Comparison of ENCODE assay signal across 8 cellular contexts in genomic region chr15:64774556-64775523, GRCh38.
DNase-seq lines count a peak whose midpoint lies in the region; ATAC-seq lines count a peak whose summit lies in the region.

No MANE protein-coding gene starts in this region.

- H3K9me3 ChIP-seq in iPS-18a (ENCODE audit: control insufficient read depth, low read depth, low read length) = no peaks in the 10 kb centered on the region

- H3K4me3 Mint-ChIP-seq in activated naive CD4-positive, alpha-beta T cell treated with anti-CD3 and anti-CD28 coated beads, Interleukin-2, amount 10 ng/mL, durations not matched to agents 7 days and 5 days = peak overlapping the region; percentile 59
- H3K4me3 Mint-ChIP-seq in stimulated activated effector memory CD8-positive, alpha-beta T cell treated with anti-CD3 and anti-CD28 coated beads, Interleukin-12 subunit alpha, Interleukin-12 subunit beta, amount 100 ng/mL, for 72 hours = peak overlapping the region; percentile 72

- H3K4me1 ChIP-seq in iPS-18a (ENCODE audit: control insufficient read depth, low read depth, low read length) = peaks cover 40% of the 10 kb centered on the region

- peaks cover 88% of the 10 kb centered on the region for H3K27me3 Mint-ChIP-seq in activated naive CD4-positive, alpha-beta T cell treated with anti-CD3 and anti-CD28 coated beads, Interleukin-2, amount 10 ng/mL, durations not matched to agents 7 days and 5 days

- H3K4me3 ChIP-seq in iPS-18a (ENCODE audit: low read length) = peak overlapping the region; percentile 82

- peak; percentile 43 for ATAC-seq in stimulated activated effector memory CD8-positive, alpha-beta T cell treated with anti-CD3 and anti-CD28 coated beads, Interleukin-12 subunit alpha, Interleukin-12 subunit beta, amount 100 ng/mL, for 72 hours
- ATAC-seq in HG03439 (IDR thresholded peaks at IDR 0.05; ENCODE audit: unreplicated experiment) = no peak

- H3K4me1 Mint-ChIP-seq in activated naive CD4-positive, alpha-beta T cell treated with anti-CD3 and anti-CD28 coated beads, Interleukin-2, amount 10 ng/mL, durations not matched to agents 7 days and 5 days = peaks cover 12% of the 10 kb centered on the region
- H3K4me1 Mint-ChIP-seq in stimulated activated effector memory CD8-positive, alpha-beta T cell treated with anti-CD3 and anti-CD28 coated beads, Interleukin-12 subunit alpha, Interleukin-12 subunit beta, amount 100 ng/mL, for 72 hours = no peaks in the 10 kb centered on the region

- H3K27ac ChIP-seq in iPS-18a (ENCODE audit: low read length) = peak overlapping the region; percentile 38

- no peak overlapping the region for H3K27ac Mint-ChIP-seq in activated naive CD4-positive, alpha-beta T cell treated with anti-CD3 and anti-CD28 coated beads, Interleukin-2, amount 10 ng/mL, durations not matched to agents 7 days and 5 days
- no peak overlapping the region for H3K27ac Mint-ChIP-seq in stimulated activated effector memory CD8-positive, alpha-beta T cell treated with anti-CD3 and anti-CD28 coated beads, Interleukin-12 subunit alpha, Interleukin-12 subunit beta, amount 100 ng/mL, for 72 hours

- peaks cover 10% of the 10 kb centered on the region for H3K27me3 ChIP-seq in iPS-18a (ENCODE audit: control insufficient read depth, insufficient read depth, low read length)

- peak; percentile 12 for DNase-seq in stimulated activated CD4-positive, alpha-beta T cell treated with anti-CD3 and anti-CD28 coated beads, Interleukin-12 subunit alpha, Interleukin-12 subunit beta, amount 100 ng/mL, for 4 hours
- DNase-seq in stimulated activated CD4-positive, alpha-beta T cell treated with anti-CD3 and anti-CD28 coated beads, Interleukin-1b, Interleukin-23, amount 100 ng/mL, for 48 hours = no peak
- peak; percentile 38 for DNase-seq in activated naive CD4-positive, alpha-beta T cell treated with anti-CD3 and anti-CD28 coated beads, Interleukin-2, amount 10 ng/mL, durations not matched to agents 7 days and 5 days
- DNase-seq in stimulated activated effector memory CD8-positive, alpha-beta T cell treated with anti-CD3 and anti-CD28 coated beads, Interleukin-12 subunit alpha, Interleukin-12 subunit beta, amount 100 ng/mL, for 72 hours (ENCODE audit: low spot score in 2 of 2) = no peak
- DNase-seq in NOMO-1 treated with dmso at 0.1 percent for 144 hours (lab: John Stamatoyannopoulos, UW; ENCODE audit: unreplicated experiment) (no peak), cerebellar nuclear complex (lab: John Stamatoyannopoulos, UW) (no peak)

- no peaks in the 10 kb centered on the region for H3K9me3 Mint-ChIP-seq in activated naive CD4-positive, alpha-beta T cell treated with anti-CD3 and anti-CD28 coated beads, Interleukin-2, amount 10 ng/mL, durations not matched to agents 7 days and 5 days
- no peaks in the 10 kb centered on the region for H3K9me3 Mint-ChIP-seq in stimulated activated effector memory CD8-positive, alpha-beta T cell treated with anti-CD3 and anti-CD28 coated beads, Interleukin-12 subunit alpha, Interleukin-12 subunit beta, amount 100 ng/mL, for 72 hours

- no peaks in the 10 kb centered on the region for H3K36me3 ChIP-seq in iPS-18a (ENCODE audit: control insufficient read depth, low read depth, low read length)

- CTCF ChIA-PET in activated naive CD4-positive, alpha-beta T cell treated with anti-CD3 and anti-CD28 coated beads, Interleukin-2, amount 10 ng/mL, durations not matched to agents 7 days and 5 days (lab: Charles Lee) = no interaction called here

- no peaks in the 10 kb centered on the region for H3K36me3 Mint-ChIP-seq in activated naive CD4-positive, alpha-beta T cell treated with anti-CD3 and anti-CD28 coated beads, Interleukin-2, amount 10 ng/mL, durations not matched to agents 7 days and 5 days
- no peaks in the 10 kb centered on the region for H3K36me3 Mint-ChIP-seq in stimulated activated effector memory CD8-positive, alpha-beta T cell treated with anti-CD3 and anti-CD28 coated beads, Interleukin-12 subunit alpha, Interleukin-12 subunit beta, amount 100 ng/mL, for 72 hours

- peak overlapping the region; percentile 71 for H3K9ac ChIP-seq in iPS-18a (ENCODE audit: low read length)

Comparison
In these comparisons a context has a peak if more than half of its experiments do, and no peak if none do; other contexts are left out.
1. DNase-seq: peak in stimulated activated CD4-positive, alpha-beta T cell treated with anti-CD3 and anti-CD28 coated beads, Interleukin-12 subunit alpha, Interleukin-12 subunit beta, amount 100 ng/mL, for 4 hours (single experiment) and activated naive CD4-positive, alpha-beta T cell treated with anti-CD3 and anti-CD28 coated beads, Interleukin-2, amount 10 ng/mL, durations not matched to agents 7 days and 5 days (single experiment); none in stimulated activated CD4-positive, alpha-beta T cell treated with anti-CD3 and anti-CD28 coated beads, Interleukin-1b, Interleukin-23, amount 100 ng/mL, for 48 hours (single experiment), stimulated activated effector memory CD8-positive, alpha-beta T cell treated with anti-CD3 and anti-CD28 coated beads, Interleukin-12 subunit alpha, Interleukin-12 subunit beta, amount 100 ng/mL, for 72 hours (0 of 2), NOMO-1 treated with dmso at 0.1 percent for 144 hours (single experiment) and cerebellar nuclear complex (0 of 2).